ENCODE assay signal across 23 cellular contexts in the genomic region with DNA sequence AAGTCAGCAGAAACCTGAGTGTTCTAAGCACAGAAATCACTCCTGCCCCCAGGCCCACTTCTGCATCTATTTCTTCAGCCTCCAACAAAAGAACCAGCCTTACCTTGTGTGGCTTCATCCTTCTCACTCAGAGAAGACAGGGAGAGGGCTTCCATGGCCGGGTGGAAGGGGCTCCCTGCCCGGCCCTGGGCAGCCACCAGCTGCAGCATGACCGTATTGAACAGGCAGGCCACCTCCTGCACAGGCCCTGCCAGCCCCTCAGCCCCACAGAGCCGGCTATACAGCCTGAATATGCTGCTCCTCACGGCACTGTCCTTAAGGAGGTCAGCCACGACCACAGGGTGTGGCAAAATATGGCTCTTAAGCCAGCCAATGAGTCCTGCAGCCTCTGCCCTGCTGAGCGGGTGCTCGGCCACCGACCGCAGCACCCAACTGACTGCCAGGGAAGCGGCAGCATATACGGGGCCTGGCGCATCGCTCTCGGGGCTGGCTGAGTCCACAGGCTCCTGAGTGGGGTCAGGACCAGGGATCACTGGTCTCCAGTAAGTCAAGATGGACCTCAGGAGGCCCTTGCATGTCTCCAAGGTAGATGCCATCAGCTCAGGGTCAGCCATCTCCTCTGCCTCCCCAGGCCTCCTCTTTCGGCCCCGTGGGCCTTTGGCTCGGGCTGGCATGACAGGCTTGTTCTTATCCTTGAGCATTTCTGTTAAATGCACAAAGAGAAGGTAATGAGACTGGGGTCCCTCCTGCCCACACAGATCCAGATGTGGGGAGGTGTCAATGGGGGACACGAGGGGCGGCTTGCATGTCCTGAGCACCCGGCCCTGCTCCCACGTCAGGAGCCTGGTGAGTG. TPM values are rescaled to one million over a fixed set of nuclear protein-coding genes. Genes with fewer than 3 reads are reported as not detected.
"Had no signal": no experiment of that assay in that cellular context is flagged by ENCODE, and none has a peak within 500 bp of the region (broad histone marks: within the 10 kb centered on the region; RNA-seq: fewer than 3 reads in every experiment).

No MANE protein-coding gene starts in this region.

- H3K4me3 Mint-ChIP-seq: dendritic cell treated with granulocyte-macrophage colony-stimulating factor and Interleukin-4, amounts not matched to agents 40 ng/mL and 50 ng/mL, for 4 days; effector memory CD8-positive, alpha-beta T cell; naive thymus-derived CD4-positive, alpha-beta T cell; nephron progenitor cell; stimulated activated memory B cell treated with anti-CD40 and anti-IgM and Interleukin-4, amounts not matched to agents 10 μg/mL and 1 μg/mL and 100 μg/mL, for 72 hours had no signal

- H3K27ac ChIP-seq: epithelial cell of prostate, esophagus muscularis mucosa, gastrocnemius medialis, heart right ventricle, left ventricle myocardium inferior, parathyroid adenoma, psoas muscle, right lobe of liver had no signal

- DNase-seq: effector memory CD8-positive, alpha-beta T cell; gastrocnemius medialis; heart right ventricle; hypothalamus; left ventricle myocardium inferior; mesendoderm; naive thymus-derived CD4-positive, alpha-beta T cell; nephron progenitor cell; psoas muscle; retina; stimulated activated CD4-positive, alpha-beta T cell treated with anti-CD3 and anti-CD28 coated beads, Interleukin-4, amount 100 ng/mL, for 1 hour; stimulated activated CD8-positive, alpha-beta memory T cell treated with anti-CD3 and anti-CD28 coated beads, Interleukin-4, amount 100 ng/mL, for 48 hours; trophoblast cell had no signal

- H3K27me3 ChIP-seq: esophagus muscularis mucosa, gastrocnemius medialis, heart right ventricle, right lobe of liver had no signal

- H3K4me3 ChIP-seq: esophagus muscularis mucosa, gastrocnemius medialis, heart right ventricle, left ventricle myocardium inferior, lung, psoas muscle, right lobe of liver had no signal

- H3K27ac Mint-ChIP-seq: dendritic cell treated with granulocyte-macrophage colony-stimulating factor and Interleukin-4, amounts not matched to agents 40 ng/mL and 50 ng/mL, for 4 days; nephron progenitor cell; stimulated activated memory B cell treated with anti-CD40 and anti-IgM and Interleukin-4, amounts not matched to agents 10 μg/mL and 1 μg/mL and 100 μg/mL, for 72 hours had no signal

- H3K4me1 ChIP-seq: gastrocnemius medialis, parathyroid adenoma, psoas muscle, right lobe of liver had no signal

- H2AFZ ChIP-seq: parathyroid adenoma had no signal

- H3K9me3 Mint-ChIP-seq: dendritic cell treated with granulocyte-macrophage colony-stimulating factor and Interleukin-4, amounts not matched to agents 40 ng/mL and 50 ng/mL, for 4 days; effector memory CD8-positive, alpha-beta T cell; naive thymus-derived CD4-positive, alpha-beta T cell; nephron progenitor cell; stimulated activated memory B cell treated with anti-CD40 and anti-IgM and Interleukin-4, amounts not matched to agents 10 μg/mL and 1 μg/mL and 100 μg/mL, for 72 hours had no signal

- ATAC-seq: effector memory CD8-positive, alpha-beta T cell; gastrocnemius medialis; heart right ventricle; naive thymus-derived CD4-positive, alpha-beta T cell; psoas muscle; right lobe of liver; stimulated activated memory B cell treated with anti-CD40 and anti-IgM and Interleukin-4, amounts not matched to agents 10 μg/mL and 1 μg/mL and 100 μg/mL, for 72 hours had no signal

- H3K9ac ChIP-seq: parathyroid adenoma had no signal

- H3K79me2 ChIP-seq: parathyroid adenoma had no signal

- H3K27me3 Mint-ChIP-seq: dendritic cell treated with granulocyte-macrophage colony-stimulating factor and Interleukin-4, amounts not matched to agents 40 ng/mL and 50 ng/mL, for 4 days; effector memory CD8-positive, alpha-beta T cell; naive thymus-derived CD4-positive, alpha-beta T cell; stimulated activated memory B cell treated with anti-CD40 and anti-IgM and Interleukin-4, amounts not matched to agents 10 μg/mL and 1 μg/mL and 100 μg/mL, for 72 hours had no signal

- H3K4me1 Mint-ChIP-seq: naive thymus-derived CD4-positive, alpha-beta T cell; nephron progenitor cell had no signal

- H3K9me3 ChIP-seq: esophagus muscularis mucosa, gastrocnemius medialis, heart right ventricle, left ventricle myocardium inferior, psoas muscle, right lobe of liver had no signal

RNA-seq across cellular contexts. Expression of gene MRAP, which starts 17.9 kb away (rescaled TPM):
- total RNA-seq: esophagus muscularis mucosa; fibroblast of villous mesenchyme; gastrocnemius medialis; left ventricle myocardium inferior; mononuclear cell; naive thymus-derived CD4-positive, alpha-beta T cell had no signal
- polyA plus RNA-seq: keratinocyte; naive thymus-derived CD4-positive, alpha-beta T cell had no signal
